In genomic region chrX:132858018-132858417, GRCh38 we compare ENCODE assay signal across 1 cellular context.
A peak's percentile ranks its signal among the peaks of the same experiment; 100 is the strongest.
TF ChIP-seq lines count a peak whose summit lies in the region.

No MANE protein-coding gene starts in this region.

TF ChIP-seq in endothelial cell of umbilical vein, 7 proteins besides CTCF, POLR2A, EP300 and RAD21:
- TF ChIP-seq EZH2 (IDR thresholded peaks at IDR 0.05; ENCODE audit: borderline replicate concordance, low read depth, low read length, severe bottlenecking) (no peak), JUN (IDR thresholded peaks at IDR 0.05; ENCODE audit: borderline replicate concordance, insufficient read depth, insufficient read length, low read depth) (peak; percentile 92), MYC (IDR thresholded peaks at IDR 0.05; ENCODE audit: low read depth, low read length) (no peak), POLR2AphosphoS5 (IDR thresholded peaks at IDR 0.05; ENCODE audit: insufficient read depth, low read depth, low read length) (peak; percentile 40), FOS (IDR thresholded peaks at IDR 0.05; ENCODE audit: borderline replicate concordance, insufficient read depth, low read length) (peak; percentile 72), GATA2 (IDR thresholded peaks at IDR 0.05; ENCODE audit: insufficient read depth, insufficient read length, low read depth, low read length) (peak; percentile 45)
